Comparison of ENCODE assay signal across 8 cellular contexts in genomic region chr17:48107137-48108055, GRCh38. TPM values are rescaled to one million over a fixed set of nuclear protein-coding genes. Genes with fewer than 3 reads are reported as not detected.
DNase-seq lines count a peak whose midpoint lies in the region; ATAC-seq and TF ChIP-seq lines count a peak whose summit lies in the region.

Gene SNX11 (plus strand): TSS chr17:48107766. CDS start chr17:48112044, 4,278 bp downstream.

- peaks cover 8% of the 10 kb centered on the region; the same call in 1 of the 2 replicates for H3K9me3 ChIP-seq in SU-DHL-6 (ENCODE audit: insufficient read depth, low read length)
- H3K9me3 ChIP-seq in parathyroid adenoma (ENCODE audit: control insufficient read depth, low read length) = no peaks in the 10 kb centered on the region
- H3K9me3 ChIP-seq in tibial nerve = no peaks in the 10 kb centered on the region

- POLR2A ChIA-PET in activated naive CD8-positive, alpha-beta T cell treated with anti-CD3 and anti-CD28 coated beads, Interleukin-2, amount 10 ng/mL, durations not matched to agents 7 days and 5 days (lab: Charles Lee) = interaction anchor here (0.7 to 3.2 kb wide), 7 partner anchors 9 to 212 kb away, joined by 3 to 18 read pairs (median 4); partner anchors contain the start of genes NFE2L1 and SP2

- peak within 1 kb of the TSS; percentile 68 for H3K27ac ChIP-seq in SU-DHL-6 (ENCODE audit: low read depth, low read length)
- peak within 1 kb of the TSS; percentile 90 for H3K27ac ChIP-seq in parathyroid adenoma
- peak within 1 kb of the TSS; percentile 85 to 97 (median 94) for H3K27ac ChIP-seq in tibial nerve

- H3K9ac ChIP-seq in SU-DHL-6 (ENCODE audit: low read length) = peak within 1 kb of the TSS; percentile 71
- peak within 1 kb of the TSS; percentile 57 for H3K9ac ChIP-seq in parathyroid adenoma

- H2AFZ ChIP-seq in SU-DHL-6 (ENCODE audit: low read depth, low read length, severe bottlenecking) = peak within 1 kb of the TSS; percentile 90
- H2AFZ ChIP-seq in parathyroid adenoma = peak within 1 kb of the TSS; percentile 97

- ATAC-seq in HG02759 (IDR thresholded peaks at IDR 0.05; ENCODE audit: unreplicated experiment) (peak; percentile 83), Right ventricle myocardium inferior (peak; percentile 98)
- peak; percentile 91 for ATAC-seq in activated naive CD8-positive, alpha-beta T cell treated with anti-CD3 and anti-CD28 coated beads, Interleukin-2, amount 10 ng/mL, durations not matched to agents 7 days and 5 days (ENCODE audit: low read depth)

- WGBS in tibial nerve, 2 donors = 0% methylated on average over 26 to 43 of the region's 64 CpGs

- H3K4me2 ChIP-seq in SU-DHL-6 (ENCODE audit: low read depth, low read length, poor library complexity, severe bottlenecking) = peak within 1 kb of the TSS; percentile 84
- H3K4me2 ChIP-seq in parathyroid adenoma (ENCODE audit: low read length) = peak within 1 kb of the TSS; percentile 71

- H3K4me1 Mint-ChIP-seq in activated naive CD8-positive, alpha-beta T cell treated with anti-CD3 and anti-CD28 coated beads, Interleukin-2, amount 10 ng/mL, durations not matched to agents 7 days and 5 days = peaks cover 55% of the 10 kb centered on the region

- no peaks in the 10 kb centered on the region for H3K27me3 Mint-ChIP-seq in activated naive CD8-positive, alpha-beta T cell treated with anti-CD3 and anti-CD28 coated beads, Interleukin-2, amount 10 ng/mL, durations not matched to agents 7 days and 5 days

- peak in 1 of 2 donors; percentile 72 for TF ChIP-seq EP300 in tibial nerve (IDR thresholded peaks at IDR 0.05)

- H3K36me3 Mint-ChIP-seq in activated naive CD8-positive, alpha-beta T cell treated with anti-CD3 and anti-CD28 coated beads, Interleukin-2, amount 10 ng/mL, durations not matched to agents 7 days and 5 days = peaks cover 26% of the 10 kb centered on the region

- no peaks in the 10 kb centered on the region for H3K27me3 ChIP-seq in SU-DHL-6 (ENCODE audit: low read length)
- no peaks in the 10 kb centered on the region for H3K27me3 ChIP-seq in parathyroid adenoma (ENCODE audit: control insufficient read depth, insufficient read depth, low read length)
- H3K27me3 ChIP-seq in tibial nerve = no peaks in the 10 kb centered on the region

- H3F3A ChIP-seq in SU-DHL-6 (ENCODE audit: insufficient read depth) = peaks cover 31% of the 10 kb centered on the region

- H3K79me2 ChIP-seq in SU-DHL-6 (ENCODE audit: insufficient read depth, low read length) = peaks cover 35% of the 10 kb centered on the region
- peaks cover 19% of the 10 kb centered on the region for H3K79me2 ChIP-seq in parathyroid adenoma

- TF ChIP-seq CTCF in GM12874 (IDR thresholded peaks at IDR 0.05; ENCODE audit: insufficient read depth, low read depth, low read length) (peak; percentile 23; the same call in 1 of the 2 replicates), SU-DHL-6 (IDR thresholded peaks at IDR 0.05; ENCODE audit: insufficient read depth, low read length, poor library complexity, severe bottlenecking) (no peak), parathyroid adenoma (IDR thresholded peaks at IDR 0.05) (no peak), tibial nerve (IDR thresholded peaks at IDR 0.05) (peak in 1 of 5 experiments; percentile 30)

- peak within 1 kb of the TSS; percentile 97 for H3K4me3 ChIP-seq in SU-DHL-6 (ENCODE audit: insufficient read depth, low read length, poor library complexity, severe bottlenecking)
- H3K4me3 ChIP-seq in parathyroid adenoma (ENCODE audit: low read depth, low read length) = peak within 1 kb of the TSS; percentile 89
- H3K4me3 ChIP-seq in tibial nerve = peak within 1 kb of the TSS; percentile 57 to 92 (median 77)

- no peaks in the 10 kb centered on the region for H4K20me1 ChIP-seq in SU-DHL-6 (ENCODE audit: low read depth, low read length)

- DNase-seq in NCI-H1417 (lab: John Stamatoyannopoulos, UW) (peak; percentile 90 to 98 (median 95)), Right ventricle myocardium inferior (ENCODE audit: missing footprints) (peak; percentile 95), tibial nerve (ENCODE audit: low spot score in 2 of 2) (peak; percentile 77 to 82)
- DNase-seq in activated naive CD8-positive, alpha-beta T cell treated with anti-CD3 and anti-CD28 coated beads, Interleukin-2, amount 10 ng/mL, durations not matched to agents 7 days and 5 days = peak; percentile 94

- peaks cover 17% of the 10 kb centered on the region for H3K4me1 ChIP-seq in parathyroid adenoma
- H3K4me1 ChIP-seq in tibial nerve = peaks cover 0 to 38% (median 15%) of the 10 kb centered on the region in 4 donors

- H3K27ac Mint-ChIP-seq in activated naive CD8-positive, alpha-beta T cell treated with anti-CD3 and anti-CD28 coated beads, Interleukin-2, amount 10 ng/mL, durations not matched to agents 7 days and 5 days = peak within 1 kb of the TSS; percentile 99

- intact Hi-C loops in Right ventricle myocardium inferior (cut with DNase I) = no loop called here

- H3K9me3 Mint-ChIP-seq in activated naive CD8-positive, alpha-beta T cell treated with anti-CD3 and anti-CD28 coated beads, Interleukin-2, amount 10 ng/mL, durations not matched to agents 7 days and 5 days = no peaks in the 10 kb centered on the region

- H3K36me3 ChIP-seq in SU-DHL-6 (ENCODE audit: low read length) (no peaks in the 10 kb centered on the region), parathyroid adenoma (ENCODE audit: control insufficient read depth, insufficient read depth, low read length) (no peaks in the 10 kb centered on the region), tibial nerve (peaks cover 0 to under 1% (median 0%) of the 10 kb centered on the region in 3 donors)

- H3K9me2 ChIP-seq in SU-DHL-6 (replicated peaks; ENCODE audit: insufficient read depth, low read length) = no peaks in the 10 kb centered on the region

- H3K4me3 Mint-ChIP-seq in activated naive CD8-positive, alpha-beta T cell treated with anti-CD3 and anti-CD28 coated beads, Interleukin-2, amount 10 ng/mL, durations not matched to agents 7 days and 5 days = peak within 1 kb of the TSS; percentile 100

- peak in 1 of 2 donors; percentile 35 for TF ChIP-seq POLR2A in tibial nerve (IDR thresholded peaks at IDR 0.05)

RNA-seq across cellular contexts. Expression of gene SNX11, which starts in this region (rescaled TPM):
- total RNA-seq in activated naive CD8-positive, alpha-beta T cell treated with anti-CD3 and anti-CD28 coated beads, Interleukin-2, amount 10 ng/mL, durations not matched to agents 7 days and 5 days = 10 to 100 TPM; 31.3 to 36.8 TPM
- 10.5 TPM for total RNA-seq in Right ventricle myocardium inferior
- 10 to 100 TPM; 10.0 to 17.2 (median 16.2) TPM for total RNA-seq in tibial nerve

Comparison
In these comparisons a context has a peak if more than half of its experiments do, and no peak if none do; other contexts are left out.
1. Peak in every context shown above with its lines: DNase-seq, ATAC-seq, H3K4me3 ChIP-seq and H3K27ac ChIP-seq.